In genomic region chr1:114346480-114347029, GRCh38 we compare ENCODE assay signal across 1 cellular context.
TF ChIP-seq lines count a peak whose summit lies in the region.

No MANE protein-coding gene starts in this region.

TF ChIP-seq in K562, 482 proteins besides CTCF, POLR2A, EP300 and RAD21 (continued from another document and continues in another):
- TF ChIP-seq AFF4 (CRISPR knock-in tag; IDR thresholded peaks at IDR 0.05): peak; percentile 95
- 0 out of 2 replicates have a peak, but pooled peaks have one; percentile 5 for TF ChIP-seq NFE2 (IDR thresholded peaks at IDR 0.05; ENCODE audit: low read depth)
- TF ChIP-seq ZSCAN29 (IDR thresholded peaks at IDR 0.05): no peak
- TF ChIP-seq PYGO2 (tag; IDR thresholded peaks at IDR 0.05): no peak
- no peak for TF ChIP-seq ZNF282 (CRISPR knock-in tag; IDR thresholded peaks at IDR 0.05)
- no peak for TF ChIP-seq CHD7 (IDR thresholded peaks at IDR 0.05; ENCODE audit: low read depth, low read length)
- no peak for TF ChIP-seq ZFPM2 (CRISPR knock-in tag; IDR thresholded peaks at IDR 0.05)
- peak; percentile 78 for TF ChIP-seq ZNF384 (IDR thresholded peaks at IDR 0.05; ENCODE audit: low read depth, low read length)
- TF ChIP-seq RUNX1 (IDR thresholded peaks at IDR 0.05; ENCODE audit: low read depth): peak; percentile 84
- no peak; the same call in 1 of the 2 replicates for TF ChIP-seq ERF (CRISPR knock-in tag; IDR thresholded peaks at IDR 0.05)
- TF ChIP-seq PKNOX1 (IDR thresholded peaks at IDR 0.05): peak; percentile 24; the same call in 1 of the 2 replicates
- TF ChIP-seq TCF3 (CRISPR knock-in tag; IDR thresholded peaks at IDR 0.05): peak; percentile 65; the same call in 1 of the 2 replicates
- no peak for TF ChIP-seq ZNF134 (CRISPR knock-in tag; conservative IDR thresholded peaks at IDR 0.05)
- TF ChIP-seq ZBTB17 (CRISPR knock-in tag; IDR thresholded peaks at IDR 0.05): peak; percentile 64
- TF ChIP-seq HMGN3 (IDR thresholded peaks at IDR 0.05; ENCODE audit: borderline replicate concordance, extremely low read depth, insufficient read length, low read depth, low read length): peak; percentile 84
- TF ChIP-seq MYBL2 (IDR thresholded peaks at IDR 0.05; ENCODE audit: low read depth): no peak
- TF ChIP-seq MYBL2 (CRISPR knock-in tag; IDR thresholded peaks at IDR 0.05; ENCODE audit: borderline replicate concordance): no peak
- TF ChIP-seq TAF15 (IDR thresholded peaks at IDR 0.05; ENCODE audit: low read depth, low read length): no peak
- no peak; a peak in 1 of 4 replicates for TF ChIP-seq ARNT (IDR thresholded peaks at IDR 0.05)
- peak; percentile 41 for TF ChIP-seq POLR2G (IDR thresholded peaks at IDR 0.05; ENCODE audit: low read depth, low read length)
- TF ChIP-seq CAMTA2 (CRISPR knock-in tag; conservative IDR thresholded peaks at IDR 0.05): no peak
- peak; percentile 59; the same call in 1 of the 2 replicates for TF ChIP-seq EP400 (IDR thresholded peaks at IDR 0.05)
- TF ChIP-seq DEAF1 (CRISPR knock-in tag; IDR thresholded peaks at IDR 0.05): peak; percentile 99
- peak; percentile 57; the same call in 1 of the 2 replicates for TF ChIP-seq CEBPG (CRISPR knock-in tag; IDR thresholded peaks at IDR 0.05)
- TF ChIP-seq CEBPG (tag; conservative IDR thresholded peaks at IDR 0.05 in 1 of 2, IDR thresholded peaks at IDR 0.05 in 1 of 2): no peak; a peak in 1 of 4 replicates
- peak; percentile 96; the same call in 1 of the 2 replicates for TF ChIP-seq CBX1 (IDR thresholded peaks at IDR 0.05; ENCODE audit: low read depth)
- TF ChIP-seq UBTF (IDR thresholded peaks at IDR 0.05; ENCODE audit: borderline replicate concordance in 1 of 2, low read depth in 2 of 2, low read length in 2 of 2): peak; percentile 69 to 76; a peak in 3 of 4 replicates
- TF ChIP-seq FOXP4 (CRISPR knock-in tag; IDR thresholded peaks at IDR 0.05; ENCODE audit: borderline replicate concordance): no peak
- peak; percentile 71 for TF ChIP-seq E2F4 (CRISPR knock-in tag; IDR thresholded peaks at IDR 0.05; ENCODE audit: low read depth)
- TF ChIP-seq POLR2AphosphoS2 (IDR thresholded peaks at IDR 0.05; ENCODE audit: low read length): no peak
- TF ChIP-seq ETV5 (CRISPR knock-in tag; IDR thresholded peaks at IDR 0.05; ENCODE audit: low read depth): peak; percentile 82
- TF ChIP-seq GABPB2 (CRISPR knock-in tag; conservative IDR thresholded peaks at IDR 0.05): no peak
- peak in 1 of 2 experiments; percentile 55; a peak in 1 of 4 replicates for TF ChIP-seq SRF (CRISPR knock-in tag; IDR thresholded peaks at IDR 0.05)
- TF ChIP-seq RBM15 (IDR thresholded peaks at IDR 0.05; ENCODE audit: insufficient read depth, low read length): no peak
- TF ChIP-seq E2F3 (CRISPR knock-in tag; IDR thresholded peaks at IDR 0.05): 0 out of 2 replicates have a peak, but pooled peaks have one; percentile 52
- no peak for TF ChIP-seq MBD2 (IDR thresholded peaks at IDR 0.05; ENCODE audit: borderline replicate concordance, low read depth)
- 0 out of 2 replicates have a peak, but pooled peaks have one; percentile 47 for TF ChIP-seq MIER1 (IDR thresholded peaks at IDR 0.05; ENCODE audit: low read depth)
